20 cellular contexts compared by ENCODE assay signal in the genomic region with DNA sequence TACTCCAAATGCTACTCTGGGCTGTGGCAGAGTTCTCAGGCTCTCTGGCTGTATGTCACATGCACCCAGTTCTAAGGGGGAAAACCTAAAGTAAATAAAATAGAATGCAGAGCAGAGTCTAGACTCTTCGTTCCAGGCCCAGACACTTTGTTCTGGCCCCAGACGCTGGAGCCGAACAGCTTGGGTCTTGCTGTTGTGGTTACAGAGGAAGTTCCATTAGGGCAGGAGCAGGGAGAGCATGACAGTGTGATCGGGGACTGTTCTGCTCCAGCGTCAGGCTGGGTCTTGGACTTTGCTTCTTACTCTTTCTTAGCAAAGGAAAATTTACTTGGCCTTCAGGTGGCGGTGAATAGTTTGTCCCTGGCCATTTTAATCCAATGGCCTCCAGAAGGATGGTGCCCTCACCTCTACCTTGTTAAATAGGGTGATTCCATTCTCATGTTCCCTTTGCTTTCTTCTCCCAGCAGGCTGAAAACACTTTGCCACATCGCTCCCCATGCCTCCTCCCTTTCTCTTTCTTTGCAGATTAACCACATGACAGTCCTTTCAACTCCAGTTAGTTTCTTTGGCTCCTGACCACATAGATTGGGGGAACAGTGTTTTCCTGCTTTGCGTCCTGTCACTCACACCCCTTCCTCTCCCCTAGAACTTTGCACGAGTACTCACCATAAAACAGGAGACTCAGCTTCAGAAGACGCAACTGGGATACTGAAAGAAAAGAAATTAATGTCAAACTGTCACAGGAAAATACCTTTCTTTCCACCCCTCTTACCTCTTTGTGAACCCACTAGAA.
DNase-seq lines count a peak whose midpoint lies in the region; ATAC-seq, FAIRE-seq and TF ChIP-seq lines count a peak whose summit lies in the region.
"Had no signal": no experiment of that assay in that cellular context is flagged by ENCODE, and none has a peak within 500 bp of the region (broad histone marks: within the 10 kb centered on the region; RNA-seq: fewer than 3 reads in every experiment).

No MANE protein-coding gene starts in this region.

- no peaks in the 10 kb centered on the region for H3K4me1 Mint-ChIP-seq in stimulated activated naive CD8-positive, alpha-beta T cell treated with anti-CD3 and anti-CD28 coated beads, Interleukin-15, amount 100 ng/mL, for 72 hours
- no peaks in the 10 kb centered on the region for H3K4me1 Mint-ChIP-seq in activated T-helper 17 cell treated with anti-CD3 and anti-CD28 coated beads, Interleukin-2, amount 50 U/mL, for 72 hours

- no peaks in the 10 kb centered on the region for H3K27me3 ChIP-seq in small intestine (ENCODE audit: control insufficient read depth in 2 of 2, insufficient read depth in 2 of 2, low read length in 2 of 2)
- H3K27me3 ChIP-seq: BLaER1 treated with 17β-estradiol and CSF1 and Interleukin-3, amounts not matched to agents 10 nM and 100 nM had no signal

- no peaks in the 10 kb centered on the region for H3K9me3 Mint-ChIP-seq in stimulated activated naive CD8-positive, alpha-beta T cell treated with anti-CD3 and anti-CD28 coated beads, Interleukin-15, amount 100 ng/mL, for 72 hours
- peaks cover 10% of the 10 kb centered on the region for H3K9me3 Mint-ChIP-seq in activated T-helper 17 cell treated with anti-CD3 and anti-CD28 coated beads, Interleukin-2, amount 50 U/mL, for 72 hours

- peak; percentile 18 for ATAC-seq in stimulated activated naive CD8-positive, alpha-beta T cell treated with anti-CD3 and anti-CD28 coated beads, Interleukin-15, amount 100 ng/mL, for 72 hours
- ATAC-seq in stimulated activated naive CD8-positive, alpha-beta T cell treated with anti-CD3 and anti-CD28 coated beads, Interleukin-15, Interleukin-2, amounts not matched to agents 100 U/mL and 50 U/mL, for 24 hours, result no peak
- no peak for ATAC-seq in HG03139 (IDR thresholded peaks at IDR 0.05; ENCODE audit: unreplicated experiment)
- no peak for ATAC-seq in activated T-helper 17 cell treated with anti-CD3 and anti-CD28 coated beads, Interleukin-2, amount 50 U/mL, for 72 hours (replicated peaks)

- H3K36me3 ChIP-seq in kidney (ENCODE audit: control insufficient read depth in 1 of 2, insufficient read depth in 2 of 2, low read length in 2 of 2) (no peaks in the 10 kb centered on the region), small intestine (ENCODE audit: control insufficient read depth in 2 of 2, insufficient read depth in 2 of 2, low read length in 2 of 2) (no peaks in the 10 kb centered on the region)
- H3K36me3 ChIP-seq: BLaER1 treated with 17β-estradiol and CSF1 and Interleukin-3, amounts not matched to agents 10 nM and 100 nM had no signal

- H3K4me3 Mint-ChIP-seq in stimulated activated naive CD8-positive, alpha-beta T cell treated with anti-CD3 and anti-CD28 coated beads, Interleukin-15, amount 100 ng/mL, for 72 hours, result no peak overlapping the region
- no peak overlapping the region for H3K4me3 Mint-ChIP-seq in activated T-helper 17 cell treated with anti-CD3 and anti-CD28 coated beads, Interleukin-2, amount 50 U/mL, for 72 hours

- 51 to 73% (median 72%) methylated on average over 10 of the region's 10 CpGs for WGBS in small intestine, 3 donors

- FAIRE-seq in kidney (lab: Jason Lieb, UNC) (no peak), small intestine (lab: Jason Lieb, UNC) (no peak)
- FAIRE-seq: GM12892, RCC 7860 had no signal

- H3K9ac ChIP-seq in kidney (ENCODE audit: low read length in 2 of 2), result no peak overlapping the region
- H3K9ac ChIP-seq: BLaER1 treated with 17β-estradiol and CSF1 and Interleukin-3, amounts not matched to agents 10 nM and 100 nM had no signal

- no peak for DNase-seq in stimulated activated naive CD8-positive, alpha-beta T cell treated with anti-CD3 and anti-CD28 coated beads, Interleukin-15, amount 100 ng/mL, for 72 hours
- DNase-seq in stimulated activated naive CD8-positive, alpha-beta T cell treated with anti-CD3 and anti-CD28 coated beads, Interleukin-15, Interleukin-2, amounts not matched to agents 100 U/mL and 50 U/mL, for 24 hours, result no peak
- DNase-seq in kidney (peak; percentile 55), small intestine (peak; percentile 13), NCI-H1417 treated with DMSO at 0.1 percent for 48 hours (lab: John Stamatoyannopoulos, UW) (no peak)
- no peak for DNase-seq in activated CD4-positive, CD25-positive, alpha-beta regulatory T cell (lab: John Stamatoyannopoulos, UW)
- DNase-seq: 8988T, GOT3, KBM-7, NCI-H1436 treated with DMSO at 0.1 percent for 48 hours, NCI-H2081 treated with DMSO at 0.1 percent for 48 hours, NCI-H2227 treated with DMSO at 0.1 percent for 48 hours, NCI-H524, Right ventricle myocardium superior had no signal

- peaks cover 7 to 11% of the 10 kb centered on the region in 2 donors for H3K9me3 ChIP-seq in kidney (ENCODE audit: control insufficient read depth in 1 of 2, low read length in 2 of 2)
- no peaks in the 10 kb centered on the region for H3K9me3 ChIP-seq in small intestine (ENCODE audit: control insufficient read depth, low read depth)

- no peaks in the 10 kb centered on the region for H3K27me3 Mint-ChIP-seq in stimulated activated naive CD8-positive, alpha-beta T cell treated with anti-CD3 and anti-CD28 coated beads, Interleukin-15, amount 100 ng/mL, for 72 hours
- no peaks in the 10 kb centered on the region for H3K27me3 Mint-ChIP-seq in activated T-helper 17 cell treated with anti-CD3 and anti-CD28 coated beads, Interleukin-2, amount 50 U/mL, for 72 hours

- H3K4me3 ChIP-seq in kidney (ENCODE audit: low read length in 2 of 2) (no peak overlapping the region), small intestine (ENCODE audit: low read depth in 1 of 2, low read length in 2 of 2) (no peak overlapping the region)
- H3K4me3 ChIP-seq: BLaER1 treated with 17β-estradiol and CSF1 and Interleukin-3, amounts not matched to agents 10 nM and 100 nM; SK-N-MC had no signal

- no peaks in the 10 kb centered on the region for H3K36me3 Mint-ChIP-seq in activated T-helper 17 cell treated with anti-CD3 and anti-CD28 coated beads, Interleukin-2, amount 50 U/mL, for 72 hours (ENCODE audit: low read depth)

- TF ChIP-seq CTCF in kidney (IDR thresholded peaks at IDR 0.05; ENCODE audit: borderline replicate concordance, extremely low read depth, insufficient read depth), result no peak

- intact Hi-C loops in kidney (cut with DNase I), result no loop called here

- H3K27ac Mint-ChIP-seq in stimulated activated naive CD8-positive, alpha-beta T cell treated with anti-CD3 and anti-CD28 coated beads, Interleukin-15, amount 100 ng/mL, for 72 hours, result no peak overlapping the region
- no peak overlapping the region for H3K27ac Mint-ChIP-seq in activated T-helper 17 cell treated with anti-CD3 and anti-CD28 coated beads, Interleukin-2, amount 50 U/mL, for 72 hours

- H3K4me1 ChIP-seq in kidney (ENCODE audit: control insufficient read depth in 1 of 2, insufficient read depth in 1 of 2, low read depth in 1 of 2, low read length in 2 of 2) (no peaks in the 10 kb centered on the region), small intestine (ENCODE audit: control insufficient read depth in 2 of 2, insufficient read depth in 1 of 2, low read depth in 1 of 2, low read length in 1 of 2) (no peaks in the 10 kb centered on the region)
- H3K4me1 ChIP-seq: BLaER1 treated with 17β-estradiol and CSF1 and Interleukin-3, amounts not matched to agents 10 nM and 100 nM had no signal

- H3K27ac ChIP-seq in kidney (ENCODE audit: low read depth in 2 of 2, low read length in 2 of 2) (no peak overlapping the region), small intestine (ENCODE audit: low read depth in 1 of 2, low read length in 1 of 2) (no peak overlapping the region)
- H3K27ac ChIP-seq: BLaER1 treated with 17β-estradiol and CSF1 and Interleukin-3, amounts not matched to agents 10 nM and 100 nM; SK-N-MC had no signal

Comparison
In these comparisons a context has a peak if more than half of its experiments do, and no peak if none do; other contexts are left out.
1. DNase-seq: peak in kidney (single experiment) and small intestine (single experiment); none in stimulated activated naive CD8-positive, alpha-beta T cell treated with anti-CD3 and anti-CD28 coated beads, Interleukin-15, amount 100 ng/mL, for 72 hours (0 of 2), stimulated activated naive CD8-positive, alpha-beta T cell treated with anti-CD3 and anti-CD28 coated beads, Interleukin-15, Interleukin-2, amounts not matched to agents 100 U/mL and 50 U/mL, for 24 hours (single experiment), NCI-H1417 treated with DMSO at 0.1 percent for 48 hours (single experiment) and activated CD4-positive, CD25-positive, alpha-beta regulatory T cell (0 of 4).